ENCODE assay signal across 8 cellular contexts in the genomic region with DNA sequence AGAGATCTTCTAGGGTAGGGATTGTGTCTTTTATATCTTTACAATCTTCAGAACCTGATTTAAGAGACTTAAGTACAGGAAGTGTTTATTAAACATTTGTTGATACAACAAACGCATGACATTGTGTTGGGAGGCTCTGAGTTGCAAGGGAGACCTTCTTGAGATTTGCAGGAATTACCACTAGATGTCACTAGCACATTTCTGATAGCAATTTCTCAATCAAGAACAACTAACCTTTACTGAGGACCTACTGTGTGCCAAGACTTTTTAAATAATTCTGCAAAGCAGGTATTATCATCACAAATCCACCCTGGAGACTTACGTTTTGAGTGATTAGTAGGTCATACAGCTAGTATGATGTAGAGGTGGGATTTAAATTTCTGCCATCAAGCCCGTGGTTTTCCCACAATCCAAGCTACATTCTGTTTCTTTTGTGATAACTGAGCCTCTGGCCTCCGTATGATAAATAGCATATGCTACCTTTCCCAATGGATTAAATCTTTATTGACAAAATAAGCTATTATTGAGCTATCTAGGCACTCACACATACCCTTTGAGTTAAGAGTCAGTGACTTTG.
DNase-seq lines count a peak whose midpoint lies in the region; ATAC-seq and TF ChIP-seq lines count a peak whose summit lies in the region.

No MANE protein-coding gene starts in this region.

- H3K4me3 ChIP-seq in BJ (ENCODE audit: low read depth, low read length) (no peak overlapping the region), OCI-LY3 (ENCODE audit: low read length) (no peak overlapping the region), right atrium auricular region (no peak overlapping the region), MG63 (no peak overlapping the region)

- H3K27ac ChIP-seq in OCI-LY3 (ENCODE audit: low read length) (no peak overlapping the region), right atrium auricular region (no peak overlapping the region)

- H3K9me3 ChIP-seq in OCI-LY3 (ENCODE audit: insufficient read depth, low read length) = no peaks in the 10 kb centered on the region
- H3K9me3 ChIP-seq in right atrium auricular region = no peaks in the 10 kb centered on the region
- no peaks in the 10 kb centered on the region for H3K9me3 ChIP-seq in MG63

- no peak for ATAC-seq in HG03135 (IDR thresholded peaks at IDR 0.05; ENCODE audit: unreplicated experiment)
- ATAC-seq in GM19395 (IDR thresholded peaks at IDR 0.05; ENCODE audit: unreplicated experiment) = no peak

- H4K20me1 ChIP-seq in OCI-LY3 (ENCODE audit: insufficient read depth, low read length) = no peaks in the 10 kb centered on the region

- CTCF ChIA-PET in BJ (lab: Yijun Ruan, JAX) = no interaction called here

- peaks cover 9% of the 10 kb centered on the region for H3K4me1 ChIP-seq in OCI-LY3 (ENCODE audit: low read length)
- H3K4me1 ChIP-seq in right atrium auricular region = no peaks in the 10 kb centered on the region

- H3K27me3 ChIP-seq in BJ (ENCODE audit: control insufficient read depth, insufficient read depth, low read length) = no peaks in the 10 kb centered on the region
- no peaks in the 10 kb centered on the region for H3K27me3 ChIP-seq in OCI-LY3 (ENCODE audit: low read depth, low read length)
- H3K27me3 ChIP-seq in right atrium auricular region = no peaks in the 10 kb centered on the region
- H3K27me3 ChIP-seq in MG63 = no peaks in the 10 kb centered on the region

- H3K9ac ChIP-seq in OCI-LY3 (ENCODE audit: low read length) = no peak overlapping the region

- no peaks in the 10 kb centered on the region for H3K79me2 ChIP-seq in OCI-LY3 (ENCODE audit: low read length)

- H2AFZ ChIP-seq in OCI-LY3 (ENCODE audit: low read depth, low read length) = no peak overlapping the region

- DNase-seq in BJ (ENCODE audit: low read depth) = no peak
- peak; percentile 13 for DNase-seq in GM20000 (ENCODE audit: low spot score)
- no peak for DNase-seq in right atrium auricular region (ENCODE audit: low spot score)
- no peak for DNase-seq in middle frontal gyrus (ENCODE audit: extremely low spot score, low spot score)
- no peak for DNase-seq in MG63

- TF ChIP-seq CTCF in BJ (IDR thresholded peaks at IDR 0.05; ENCODE audit: insufficient read depth, low read depth, low read length) (peak; percentile 18; the same call in 1 of the 2 replicates), GM20000 (IDR thresholded peaks at IDR 0.05; ENCODE audit: extremely low read depth, missing control alignments) (peak; percentile 35), OCI-LY3 (IDR thresholded peaks at IDR 0.05; ENCODE audit: low read depth, low read length) (peak; percentile 92), right atrium auricular region (IDR thresholded peaks at IDR 0.05) (peak; percentile 17 to 65)

- no peak overlapping the region for H3K4me2 ChIP-seq in OCI-LY3 (ENCODE audit: low read length)

- POLR2A ChIA-PET in BJ (lab: Charles Lee) = no interaction called here

- H3K36me3 ChIP-seq in BJ (ENCODE audit: control insufficient read depth, insufficient read depth, low read length) (no peaks in the 10 kb centered on the region), OCI-LY3 (replicated peaks; ENCODE audit: low read depth, low read length) (no peaks in the 10 kb centered on the region), right atrium auricular region (no peaks in the 10 kb centered on the region), MG63 (no peaks in the 10 kb centered on the region)

Comparison
In these comparisons a context has a peak if more than half of its experiments do, and no peak if none do; other contexts are left out.
1. CTCF ChIP-seq: peak in every context shown above with its lines; median percentile 92 in OCI-LY3; 41 in right atrium auricular region; 35 in GM20000; 18 in BJ.